ENCODE assay signal across 37 cellular contexts in the genomic region with DNA sequence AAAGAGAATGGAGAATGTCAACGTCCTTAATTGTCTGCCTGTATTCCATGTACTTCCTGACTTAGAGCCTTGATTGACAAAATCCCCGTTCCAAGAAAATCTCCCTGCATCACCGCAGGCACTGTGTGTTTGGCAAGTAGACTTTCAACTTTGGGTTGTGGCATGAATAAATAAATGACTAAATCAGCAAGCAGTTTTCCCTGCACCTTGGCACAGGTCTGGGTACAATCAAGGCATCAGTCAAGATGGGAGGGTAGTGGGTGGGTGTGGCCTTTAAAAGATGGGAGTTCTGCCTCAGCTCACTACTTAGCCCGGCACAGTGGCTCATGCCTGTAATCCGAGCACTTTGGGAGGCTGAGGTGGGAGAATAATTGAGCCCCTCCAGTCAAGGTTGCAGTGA.
"Had no signal": no experiment of that assay in that cellular context is flagged by ENCODE, and none has a peak within 500 bp of the region (broad histone marks: within the 10 kb centered on the region; RNA-seq: fewer than 3 reads in every experiment).

No MANE protein-coding gene starts in this region.

- H3K4me1 Mint-ChIP-seq: activated CD4-positive, alpha-beta T cell treated with anti-CD3 and anti-CD28 coated beads for 36 hours; activated naive CD4-positive, alpha-beta T cell treated with anti-CD3 and anti-CD28 coated beads, Interleukin-2, amount 10 ng/mL, durations not matched to agents 7 days and 5 days had no signal

- H3K27ac Mint-ChIP-seq: activated CD4-positive, alpha-beta T cell treated with anti-CD3 and anti-CD28 coated beads for 36 hours; activated CD4-positive, alpha-beta T cell treated with anti-CD3 and anti-CD28 coated beads, Interleukin-2, amount 10 ng/mL, durations not matched to agents 7 days and 5 days; activated CD8-positive, alpha-beta T cell treated with anti-CD3 and anti-CD28 coated beads, Interleukin-2, amount 10 ng/mL, durations not matched to agents 7 days and 5 days; activated naive CD4-positive, alpha-beta T cell treated with anti-CD3 and anti-CD28 coated beads, Interleukin-2, amount 10 ng/mL, durations not matched to agents 7 days and 5 days; activated naive CD8-positive, alpha-beta T cell; activated naive CD8-positive, alpha-beta T cell treated with anti-CD3 and anti-CD28 coated beads, Interleukin-2, amount 50 U/mL, for 24 hours; activated T-helper 1 cell treated with anti-CD3 and anti-CD28 coated beads, Interleukin-12 subunit alpha, Interleukin-12 subunit beta, Interleukin-2, Interleukin-4 antibody, amounts not matched to agents 30 ng/mL and 10 ng/mL and 1 ng/mL, durations not matched to agents 14 hours and 24 hours and 36 hours; brain; T-helper 1 cell treated with Interleukin-12 subunit alpha and Interleukin-12 subunit beta and Interleukin-4 antibody, amounts not matched to agents 30 μg/mL and 1 μg/mL, for 36 hours; T-helper 2 cell treated with Interferon-gamma antibody and Interleukin-4, amounts not matched to agents 5 μg/mL and 100 μg/mL, for 36 hours had no signal

- H3K36me3 ChIP-seq: MG63, Peyer's patch, SJSA1 had no signal

- H3K4me1 ChIP-seq: SJSA1 had no signal

- H3K27ac ChIP-seq: Peyer's patch, SJSA1 had no signal

- H3K4me3 Mint-ChIP-seq: activated CD4-positive, alpha-beta T cell treated with anti-CD3 and anti-CD28 coated beads for 36 hours; activated CD4-positive, alpha-beta T cell treated with anti-CD3 and anti-CD28 coated beads, Interleukin-2, amount 10 ng/mL, durations not matched to agents 7 days and 5 days; activated CD8-positive, alpha-beta T cell treated with anti-CD3 and anti-CD28 coated beads, Interleukin-2, amount 10 ng/mL, durations not matched to agents 7 days and 5 days; activated naive CD4-positive, alpha-beta T cell treated with anti-CD3 and anti-CD28 coated beads, Interleukin-2, amount 10 ng/mL, durations not matched to agents 7 days and 5 days; activated naive CD8-positive, alpha-beta T cell; activated naive CD8-positive, alpha-beta T cell treated with anti-CD3 and anti-CD28 coated beads, Interleukin-2, amount 50 U/mL, for 24 hours; activated T-cell treated with anti-CD3 and anti-CD28 coated beads, Interleukin-2, amount 50 U/mL, for 4 hours; activated T-helper 1 cell treated with anti-CD3 and anti-CD28 coated beads, Interleukin-12 subunit alpha, Interleukin-12 subunit beta, Interleukin-2, Interleukin-4 antibody, amounts not matched to agents 30 ng/mL and 10 ng/mL and 1 ng/mL, durations not matched to agents 14 hours and 24 hours and 36 hours; brain; T-helper 1 cell treated with Interleukin-12 subunit alpha and Interleukin-12 subunit beta and Interleukin-4 antibody, amounts not matched to agents 30 μg/mL and 1 μg/mL, for 36 hours; T-helper 2 cell treated with Interferon-gamma antibody and Interleukin-4, amounts not matched to agents 5 μg/mL and 100 μg/mL, for 36 hours had no signal

- H3K36me3 Mint-ChIP-seq: activated naive CD4-positive, alpha-beta T cell treated with anti-CD3 and anti-CD28 coated beads, Interleukin-2, amount 10 ng/mL, durations not matched to agents 7 days and 5 days; activated naive CD8-positive, alpha-beta T cell; brain had no signal

- H3K9ac ChIP-seq: SK-N-SH had no signal

- DNase-seq: activated CD4-positive, alpha-beta T cell treated with anti-CD3 and anti-CD28 coated beads for 36 hours; activated CD4-positive, alpha-beta T cell treated with anti-CD3 and anti-CD28 coated beads, Interleukin-2, amount 10 ng/mL, durations not matched to agents 7 days and 5 days; activated CD4-positive, alpha-beta T cell treated with anti-CD3 and anti-CD28 coated beads, Interleukin-2, amount 50 U/mL, for 48 hours; activated CD8-positive, alpha-beta memory T cell treated with anti-CD3 and anti-CD28 coated beads, Interleukin-2, amount 50 U/mL, for 4 hours; activated CD8-positive, alpha-beta T cell treated with anti-CD3 and anti-CD28 coated beads, Interleukin-2, amount 10 ng/mL, durations not matched to agents 7 days and 5 days; activated gamma-delta T cell treated with Interleukin-2 at 50 U/mL for 16 hours; activated naive CD4-positive, alpha-beta T cell treated with anti-CD3 and anti-CD28 coated beads, Interleukin-2, amount 10 ng/mL, durations not matched to agents 7 days and 5 days; activated naive CD8-positive, alpha-beta T cell treated with anti-CD3 and anti-CD28 coated beads, Interleukin-2, amount 50 U/mL, for 24 hours; activated T-cell treated with anti-CD3 and anti-CD28 coated beads for 4 hours; activated T-cell treated with anti-CD3 and anti-CD28 coated beads, Interleukin-2, amount 50 U/mL, for 4 hours; anterior cingulate cortex; caudate nucleus; Karpas-422; KBM-7; MG63; NCI-H1048; NCI-H1105 treated with DMSO at 0.1 percent for 48 hours; NCI-H1436; NCI-H1694; NCI-H1930; NCI-H2081 treated with DMSO at 0.1 percent for 48 hours; NCI-H226; NCI-H446 treated with DMSO at 0.1 percent for 48 hours; NCI-H524; NCI-H69; NCI-H82; PC-3; Peyer's patch; RPMI8226; SHP77 treated with DMSO at 0.1 percent for 48 hours; SK-N-SH had no signal

- H3K4me3 ChIP-seq: MG63, Peyer's patch, SJSA1 had no signal

- H3K9me3 Mint-ChIP-seq: activated naive CD8-positive, alpha-beta T cell treated with anti-CD3 and anti-CD28 coated beads, Interleukin-2, amount 50 U/mL, for 24 hours; activated T-helper 1 cell treated with anti-CD3 and anti-CD28 coated beads, Interleukin-12 subunit alpha, Interleukin-12 subunit beta, Interleukin-2, Interleukin-4 antibody, amounts not matched to agents 30 ng/mL and 10 ng/mL and 1 ng/mL, durations not matched to agents 14 hours and 24 hours and 36 hours; T-helper 1 cell treated with Interleukin-12 subunit alpha and Interleukin-12 subunit beta and Interleukin-4 antibody, amounts not matched to agents 30 μg/mL and 1 μg/mL, for 36 hours; T-helper 2 cell treated with Interferon-gamma antibody and Interleukin-4, amounts not matched to agents 5 μg/mL and 100 μg/mL, for 36 hours had no signal

- H3K9me3 ChIP-seq: MG63, Peyer's patch, SJSA1, SK-N-SH had no signal
